ENCODE assay signal across 22 cellular contexts in genomic region chrX:39805825-39806224, GRCh38.
"Had no signal": no experiment of that assay in that cellular context is flagged by ENCODE, and none has a peak within 500 bp of the region (broad histone marks: within the 10 kb centered on the region; RNA-seq: fewer than 3 reads in every experiment).

No MANE protein-coding gene starts in this region.

- H3K27me3 ChIP-seq: right atrium auricular region, stomach, thyroid gland, vagina had no signal

- H3K4me3 Mint-ChIP-seq: effector memory CD8-positive, alpha-beta T cell; immature natural killer cell; naive thymus-derived CD8-positive, alpha-beta T cell; nephron progenitor cell; stimulated activated memory B cell treated with anti-CD40 and anti-IgM and Interleukin-4, amounts not matched to agents 10 μg/mL and 1 μg/mL and 100 μg/mL, for 72 hours had no signal

- H3K27me3 Mint-ChIP-seq: effector memory CD8-positive, alpha-beta T cell; naive thymus-derived CD8-positive, alpha-beta T cell had no signal

- DNase-seq: cortex of kidney; effector memory CD8-positive, alpha-beta T cell; hypothalamus; immature natural killer cell; islet precursor cell; kidney glomerular epithelial cell; left colon; left ventricle myocardium superior; lower lobe of right lung; naive thymus-derived CD8-positive, alpha-beta T cell; nephron progenitor cell; nucleus accumbens; stimulated activated CD4-positive, alpha-beta T cell treated with anti-CD3 and anti-CD28 coated beads, Interleukin-4, amount 100 ng/mL, for 4 hours; stomach; thyroid gland; trophoblast cell had no signal

- H3K4me3 ChIP-seq: lower lobe of right lung, prostate gland, right atrium auricular region, smooth muscle cell, stomach, thyroid gland, vagina had no signal

- ATAC-seq: effector memory CD8-positive, alpha-beta T cell; left colon; left ventricle myocardium superior; lower lobe of right lung; naive thymus-derived CD8-positive, alpha-beta T cell; sciatic nerve; stimulated activated memory B cell treated with anti-CD40 and anti-IgM and Interleukin-4, amounts not matched to agents 10 μg/mL and 1 μg/mL and 100 μg/mL, for 72 hours had no signal

- H3K9me3 ChIP-seq: lower lobe of right lung, prostate gland, thyroid gland, vagina had no signal

- H3K27ac Mint-ChIP-seq: effector memory CD8-positive, alpha-beta T cell; nephron progenitor cell; stimulated activated memory B cell treated with anti-CD40 and anti-IgM and Interleukin-4, amounts not matched to agents 10 μg/mL and 1 μg/mL and 100 μg/mL, for 72 hours had no signal

- H3K4me1 Mint-ChIP-seq: immature natural killer cell; naive thymus-derived CD8-positive, alpha-beta T cell; stimulated activated memory B cell treated with anti-CD40 and anti-IgM and Interleukin-4, amounts not matched to agents 10 μg/mL and 1 μg/mL and 100 μg/mL, for 72 hours had no signal

- H3K36me3 Mint-ChIP-seq: immature natural killer cell; naive thymus-derived CD8-positive, alpha-beta T cell had no signal

- H3K9me3 Mint-ChIP-seq: effector memory CD8-positive, alpha-beta T cell; immature natural killer cell; naive thymus-derived CD8-positive, alpha-beta T cell had no signal

- H3K36me3 ChIP-seq: lower lobe of right lung, prostate gland, right atrium auricular region, stomach, thyroid gland, vagina had no signal
